8 cellular contexts compared by ENCODE assay signal in the genomic region with DNA sequence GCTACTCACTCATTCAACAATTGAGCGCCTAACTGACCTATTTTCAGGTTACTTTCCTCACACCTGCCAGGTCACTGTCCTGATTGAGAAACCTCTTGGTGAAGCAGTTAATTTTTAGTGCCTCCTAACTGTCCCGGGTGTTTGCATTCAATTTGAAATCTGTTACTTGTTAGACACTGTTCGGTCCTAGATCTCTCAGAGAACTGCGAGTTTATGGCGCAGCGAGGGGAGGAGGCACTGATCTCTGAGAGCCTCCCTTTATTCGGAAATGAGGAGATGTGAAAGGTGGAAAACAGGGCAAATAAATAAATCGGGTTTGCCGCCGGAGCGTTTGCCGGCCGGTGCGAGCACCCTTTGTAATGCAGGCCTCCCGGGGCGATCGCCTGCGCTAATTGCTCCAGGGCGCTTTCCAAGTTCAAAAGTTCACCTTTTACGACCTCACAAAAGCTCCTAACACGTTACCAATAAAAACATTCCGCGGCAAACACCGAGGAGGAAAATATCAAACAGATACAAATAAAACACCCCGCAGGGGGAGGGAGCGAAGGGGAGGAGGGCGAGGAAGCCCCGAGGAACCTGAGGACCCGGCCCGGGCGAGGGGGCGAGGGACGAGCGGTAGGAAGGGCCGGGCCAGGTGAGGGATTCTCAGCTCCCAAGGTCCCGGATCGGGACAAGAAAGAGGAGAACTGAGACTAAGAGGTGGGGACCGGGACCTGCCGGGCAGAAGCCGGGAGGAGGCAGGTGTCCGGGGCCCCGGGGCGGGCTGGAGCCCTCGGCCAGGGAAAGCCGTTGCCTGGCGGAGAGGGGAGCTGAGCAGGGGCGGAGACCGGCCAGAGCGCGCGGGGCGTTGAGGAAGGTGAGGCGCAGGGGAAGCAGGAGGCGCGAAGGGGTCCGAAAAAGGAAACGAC. TPM values are rescaled to one million over a fixed set of nuclear protein-coding genes. Genes with fewer than 3 reads are reported as not detected.
DNase-seq lines count a peak whose midpoint lies in the region; ATAC-seq, FAIRE-seq and TF ChIP-seq lines count a peak whose summit lies in the region.

No MANE protein-coding gene starts in this region.

- peak; percentile 50 for TF ChIP-seq POLR2A in transverse colon (IDR thresholded peaks at IDR 0.05)

- H3K4me1 ChIP-seq in NT2/D1 (ENCODE audit: insufficient read depth, insufficient read length) (peaks cover 2% of the 10 kb centered on the region), lung (ENCODE audit: control insufficient read depth in 2 of 2, insufficient read depth in 2 of 2, low read length in 2 of 2) (peaks cover 3 to 5% of the 10 kb centered on the region in 2 donors), transverse colon (peaks cover 0 to 51% (median 29%) of the 10 kb centered on the region in 4 donors)

- no peak for TF ChIP-seq EP300 in transverse colon (IDR thresholded peaks at IDR 0.05; ENCODE audit: low read depth)

- intact Hi-C loops in transverse colon (cut with DNase I; ENCODE audit: low total_unique reads), result loop anchor here (10.0 kb wide), 1 partner anchor 1045 kb away; no protein-coding TSS in a partner anchor

- H3K9me3 ChIP-seq in NT2/D1 (ENCODE audit: insufficient read depth, low read length) (no peaks in the 10 kb centered on the region), lung (ENCODE audit: control insufficient read depth in 2 of 2, insufficient read depth in 1 of 2, low read length in 1 of 2) (peaks cover 0 to 3% of the 10 kb centered on the region in 2 donors), transverse colon (no peaks in the 10 kb centered on the region)

- peak in 2 of 3 experiments; percentile 85 for DNase-seq in NCI-H1417 (lab: John Stamatoyannopoulos, UW)
- DNase-seq in NCI-H1417 treated with DMSO at 0.1 percent for 48 hours (lab: John Stamatoyannopoulos, UW), result no peak
- no peak for DNase-seq in NT2/D1 (ENCODE audit: low read depth, low spot score)
- no peak for DNase-seq in bronchial epithelial cell (ENCODE audit: low read depth)
- DNase-seq in lung (ENCODE audit: low spot score), result no peak
- DNase-seq in transverse colon, result peak; percentile 73
- no peak for DNase-seq in stimulated activated naive CD4-positive, alpha-beta T cell treated with Interleukin-2 at 50 U/mL for 16 hours (lab: John Stamatoyannopoulos, UW)
- no peak for DNase-seq in GM19240 (ENCODE audit: insufficient read length, low spot score)

- no peak for FAIRE-seq in bronchial epithelial cell (lab: Jason Lieb, UNC)

- H3K9ac ChIP-seq in NT2/D1 (ENCODE audit: insufficient read length, low read depth), result peak overlapping the region; percentile 76

- ATAC-seq in lung (ENCODE audit: insufficient read depth, low FRiP score), result no peak

- H3K4me3 ChIP-seq in NT2/D1 (ENCODE audit: insufficient read length, low read depth), result peak overlapping the region; percentile 82
- peak overlapping the region; percentile 95 for H3K4me3 ChIP-seq in bronchial epithelial cell (ENCODE audit: low read depth, low read length)
- peak overlapping the region; percentile 37 for H3K4me3 ChIP-seq in lung
- peak overlapping the region; percentile 83 to 100 (median 91) for H3K4me3 ChIP-seq in transverse colon

- H3K36me3 ChIP-seq in NT2/D1 (ENCODE audit: insufficient read depth, insufficient read length, low read length) (no peaks in the 10 kb centered on the region), bronchial epithelial cell (ENCODE audit: control insufficient read depth, insufficient read depth, low read length) (no peaks in the 10 kb centered on the region), lung (ENCODE audit: control insufficient read depth in 2 of 2, insufficient read depth in 2 of 2, low read length in 2 of 2) (no peaks in the 10 kb centered on the region), transverse colon (no peaks in the 10 kb centered on the region)

- 3 to 4% methylated on average over 57 of the region's 57 CpGs for WGBS in lung, 2 donors
- WGBS in transverse colon (ENCODE audit: low coverage in 1 of 2), 2 donors, result 2% methylated on average over 10 to 57 of the region's 57 CpGs

- TF ChIP-seq CTCF in bronchial epithelial cell (IDR thresholded peaks at IDR 0.05; ENCODE audit: insufficient read depth, low read length, severe bottlenecking) (no peak), lung (IDR thresholded peaks at IDR 0.05; ENCODE audit: control extremely low read depth, extremely low read depth) (no peak), transverse colon (IDR thresholded peaks at IDR 0.05) (no peak)

- H3K27me3 ChIP-seq in NT2/D1 (ENCODE audit: insufficient read depth, insufficient read length) (peaks cover 32% of the 10 kb centered on the region), bronchial epithelial cell (ENCODE audit: control insufficient read depth, insufficient read depth, low read length) (no peaks in the 10 kb centered on the region), lung (ENCODE audit: control insufficient read depth, insufficient read depth) (no peaks in the 10 kb centered on the region), transverse colon (peaks cover 54% of the 10 kb centered on the region)

- in situ Hi-C loops in transverse colon (cut with MboI; ENCODE audit: low pct_ligation_motif_present in 1 of 4, low pct_unique_long_range_greater_than_20kb in 1 of 4, low sequenced_read_pairs in 3 of 4), result loop anchor here in 3 of 4 donors (5.0 to 10.0 kb wide), 4 partner anchors 83 to 605 kb away; a partner anchor contains a TSS

- H3K27ac ChIP-seq in lung (ENCODE audit: low read depth in 1 of 2, low read length in 1 of 2), result peak overlapping the region in 1 of 2 donors; percentile 47
- peak overlapping the region; percentile 88 to 94 (median 90) for H3K27ac ChIP-seq in transverse colon

RNA-seq across cellular contexts. Expression of a gene that starts 1.4 kb away (rescaled TPM):
- 2.9 TPM in 2 replicates for total RNA-seq in bronchial epithelial cell
- total RNA-seq in lung, result 1 to 10 TPM; 3.4 to 4.0 TPM
- polyA plus RNA-seq in lung, result 1 to 10 TPM in 1 of 2 donors, under 1 TPM in 1; 0.94 to 1.5 TPM
- 10 to 100 TPM in 3 of 4 donors, 1 to 10 TPM in 1; 9.7 to 14.6 (median 12.5) TPM for total RNA-seq in transverse colon

RNA-seq across cellular contexts. Expression of a gene that starts 7.2 kb away (rescaled TPM):
- total RNA-seq in bronchial epithelial cell, result 4.5 and 6.3 TPM in 2 replicates
- total RNA-seq in lung, result 10 to 100 TPM; 12.5 to 56.7 TPM
- 1 to 10 TPM; 2.0 to 2.6 TPM for polyA plus RNA-seq in lung
- total RNA-seq in transverse colon, result 10 to 100 TPM in 3 of 4 donors, 1 to 10 TPM in 1; 9.4 to 59.1 (median 16.0) TPM

Comparison
In these comparisons a context has a peak if more than half of its experiments do, and no peak if none do; other contexts are left out.
1. DNase-seq: peak in NCI-H1417 (2 of 3) and transverse colon (single experiment); none in NCI-H1417 treated with DMSO at 0.1 percent for 48 hours (single experiment), NT2/D1 (single experiment), bronchial epithelial cell (single experiment), lung (single experiment), stimulated activated naive CD4-positive, alpha-beta T cell treated with Interleukin-2 at 50 U/mL for 16 hours (single experiment) and GM19240 (single experiment).
2. H3K4me3 ChIP-seq: peak in every context shown above with its lines; median percentile 95 in bronchial epithelial cell; 91 in transverse colon; 82 in NT2/D1; 37 in lung.